In the genomic region with DNA sequence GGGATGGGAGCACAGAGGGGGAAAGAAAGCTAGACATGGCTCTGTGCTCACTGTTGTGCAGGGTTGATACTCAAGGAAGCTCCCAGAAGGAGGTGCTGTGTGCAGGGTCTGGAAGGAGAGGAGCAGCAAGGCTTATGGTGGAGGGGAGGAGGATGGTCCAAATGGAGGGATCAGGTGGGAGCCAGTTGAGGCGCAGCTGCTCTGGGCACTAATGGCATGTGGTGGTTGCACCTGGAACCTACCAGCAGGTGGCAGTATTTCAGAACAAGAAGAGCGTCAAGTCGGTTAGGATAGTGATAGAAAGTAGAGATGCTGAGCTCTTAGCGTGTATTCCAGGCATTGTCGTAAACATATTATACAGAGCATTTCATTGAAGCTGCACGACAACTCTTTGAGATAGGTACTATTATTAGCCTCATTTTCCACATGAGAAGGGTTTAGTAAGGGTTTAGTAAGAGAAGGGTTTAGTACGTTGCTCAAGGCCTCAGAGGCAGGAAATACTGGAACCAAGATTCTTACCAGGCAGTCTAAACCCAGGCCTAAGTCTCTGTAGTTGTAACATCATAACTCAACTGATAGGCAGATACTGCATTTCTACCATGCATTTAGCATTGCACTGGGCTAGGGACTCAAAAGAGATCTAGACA, we compare ENCODE assay signal across 1 cellular context.
TF ChIP-seq lines count a peak whose summit lies in the region.

No MANE protein-coding gene starts in this region.

TF ChIP-seq in IMR-90, 13 proteins besides CTCF, POLR2A, EP300 and RAD21 (continued from another document):
- TF ChIP-seq, protein P1, sequence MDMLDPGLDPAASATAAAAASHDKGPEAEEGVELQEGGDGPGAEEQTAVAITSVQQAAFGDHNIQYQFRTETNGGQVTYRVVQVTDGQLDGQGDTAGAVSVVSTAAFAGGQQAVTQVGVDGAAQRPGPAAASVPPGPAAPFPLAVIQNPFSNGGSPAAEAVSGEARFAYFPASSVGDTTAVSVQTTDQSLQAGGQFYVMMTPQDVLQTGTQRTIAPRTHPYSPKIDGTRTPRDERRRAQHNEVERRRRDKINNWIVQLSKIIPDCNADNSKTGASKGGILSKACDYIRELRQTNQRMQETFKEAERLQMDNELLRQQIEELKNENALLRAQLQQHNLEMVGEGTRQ (IDR thresholded peaks at IDR 0.05; ENCODE audit: low read depth, low read length) = no peak
